In genomic region chr15:74843445-74843828, GRCh38 we compare ENCODE assay signal across 9 cellular contexts. TPM values are rescaled to one million over a fixed set of nuclear protein-coding genes. Genes with fewer than 3 reads are reported as not detected.
DNase-seq lines count a peak whose midpoint lies in the region; ATAC-seq and TF ChIP-seq lines count a peak whose summit lies in the region.
"Had no signal": no experiment of that assay in that cellular context is flagged by ENCODE, and none has a peak within 500 bp of the region (broad histone marks: within the 10 kb centered on the region; RNA-seq: fewer than 3 reads in every experiment).

No MANE protein-coding gene starts in this region.

- peak overlapping the region; percentile 90 for H3K27ac Mint-ChIP-seq in activated CD4-positive, alpha-beta T cell treated with anti-CD3 and anti-CD28 coated beads for 36 hours

- H3K9me3 ChIP-seq in ascending aorta (no peaks in the 10 kb centered on the region), liver (ENCODE audit: control insufficient read depth in 4 of 4, low read length in 3 of 4) (no peaks in the 10 kb centered on the region), thymus (ENCODE audit: control insufficient read depth) (no peaks in the 10 kb centered on the region)

- peak overlapping the region; percentile 74 to 78 for H3K27ac ChIP-seq in ascending aorta
- H3K27ac ChIP-seq in liver (ENCODE audit: low read depth in 1 of 2, low read length in 2 of 2), result peak overlapping the region; percentile 66 to 78
- peak overlapping the region; percentile 74 for H3K27ac ChIP-seq in thymus (ENCODE audit: low read depth)

- peaks cover 22% of the 10 kb centered on the region for H3K36me3 Mint-ChIP-seq in activated CD4-positive, alpha-beta T cell treated with anti-CD3 and anti-CD28 coated beads for 36 hours (ENCODE audit: low read depth)

- DNase-seq in activated CD4-positive, alpha-beta T cell treated with anti-CD3 and anti-CD28 coated beads for 36 hours, result no peak
- DNase-seq in activated CD4-positive, alpha-beta T cell treated with anti-CD3 and anti-CD28 coated beads, Interleukin-2, amount 50 U/mL, for 48 hours, result no peak
- DNase-seq in ascending aorta (ENCODE audit: low spot score in 2 of 2) (no peak), GM20000 (ENCODE audit: low spot score) (no peak)
- no peak for DNase-seq in stimulated activated CD4-positive, alpha-beta T cell treated with anti-CD3 and anti-CD28 coated beads, Interleukin-4, amount 100 ng/mL, for 1 hour

- H3K9me3 Mint-ChIP-seq in activated CD4-positive, alpha-beta T cell treated with anti-CD3 and anti-CD28 coated beads for 36 hours (ENCODE audit: low read depth), result no peaks in the 10 kb centered on the region

- no peaks in the 10 kb centered on the region for H3K27me3 Mint-ChIP-seq in activated CD4-positive, alpha-beta T cell treated with anti-CD3 and anti-CD28 coated beads for 36 hours

- H3K4me3 Mint-ChIP-seq in activated CD4-positive, alpha-beta T cell treated with anti-CD3 and anti-CD28 coated beads for 36 hours, result peak overlapping the region; percentile 90

- POLR2A ChIA-PET in activated CD4-positive, alpha-beta T cell treated with anti-CD3 and anti-CD28 coated beads for 36 hours (lab: Charles Lee), result no interaction called here

- TF ChIP-seq RAD21 in liver (IDR thresholded peaks at IDR 0.05), result no peak

- peaks cover 4 to 7% of the 10 kb centered on the region in 2 donors for H3K4me1 ChIP-seq in ascending aorta
- peaks cover 5 to 24% (median 13%) of the 10 kb centered on the region in 4 donors for H3K4me1 ChIP-seq in liver (ENCODE audit: control insufficient read depth in 4 of 4, insufficient read depth in 4 of 4, low read length in 3 of 4)
- H3K4me1 ChIP-seq in thymus (ENCODE audit: control insufficient read depth, insufficient read depth, low read length), result peaks cover 7% of the 10 kb centered on the region

- H3K4me3 ChIP-seq in ascending aorta (peak overlapping the region; percentile 70 to 95), liver (ENCODE audit: low read depth in 1 of 3, low read length in 3 of 3) (peak overlapping the region in 2 of 3 donors; percentile 19 to 74), thymus (ENCODE audit: low read length) (peak overlapping the region; percentile 87)

- H3K4me1 Mint-ChIP-seq in activated CD4-positive, alpha-beta T cell treated with anti-CD3 and anti-CD28 coated beads for 36 hours, result peaks cover 45% of the 10 kb centered on the region

- ATAC-seq in activated CD4-positive, alpha-beta T cell treated with anti-CD3 and anti-CD28 coated beads for 36 hours, result no peak
- no peak for ATAC-seq in HG03097 (IDR thresholded peaks at IDR 0.05; ENCODE audit: low FRiP score, unreplicated experiment)

- CTCF ChIA-PET in activated CD4-positive, alpha-beta T cell treated with anti-CD3 and anti-CD28 coated beads for 36 hours (lab: Charles Lee), result interaction anchor here (0.6 to 2.3 kb wide), 9 partner anchors 27 to 152 kb away, joined by 3 to 15 read pairs (median 5); partner anchors contain the start of gene SCAMP5

- H3K36me3 ChIP-seq in ascending aorta, result peaks cover 21 to 29% of the 10 kb centered on the region in 2 donors
- peaks cover 5 to 21% (median 7%) of the 10 kb centered on the region in 4 donors for H3K36me3 ChIP-seq in liver (ENCODE audit: control insufficient read depth in 4 of 4, insufficient read depth in 3 of 4, low read depth in 1 of 4, low read length in 3 of 4)
- H3K36me3 ChIP-seq in thymus (ENCODE audit: control insufficient read depth, insufficient read depth), result peaks cover 28% of the 10 kb centered on the region

- H3K9ac ChIP-seq in liver (ENCODE audit: low read depth in 1 of 2, low read length in 2 of 2), result peak overlapping the region; percentile 19 to 39

- TF ChIP-seq CTCF in ascending aorta (IDR thresholded peaks at IDR 0.05), result no peak
- no peak for TF ChIP-seq CTCF in liver (IDR thresholded peaks at IDR 0.05; ENCODE audit: low read depth, low read length, missing input control)
- TF ChIP-seq CTCF in GM20000 (IDR thresholded peaks at IDR 0.05; ENCODE audit: extremely low read depth, missing control alignments), result no peak

- intact Hi-C loops in activated CD4-positive, alpha-beta T cell treated with anti-CD3 and anti-CD28 coated beads for 36 hours (cut with DNase I, micrococcal nuclease), result loop anchor here (1.0 to 5.0 kb wide), 19 partner anchors 27 to 607 kb away; partner anchors contain the start of genes COX5A (in 2 of the 2), CLK3 (in 1 of the 2), EDC3 (in 1 of the 2) and FAM219B (in 1 of the 2)
- intact Hi-C loops in ascending aorta (cut with DNase I), result loop anchor here (1.0 to 5.0 kb wide), 4 partner anchors 29 to 109 kb away; partner anchors contain the start of genes COX5A, FAM219B and SCAMP2

- 33% methylated on average over 18 of the region's 18 CpGs for WGBS in liver
- WGBS in thymus, result 29% methylated on average over 18 of the region's 18 CpGs

- H3K27me3 ChIP-seq in ascending aorta (no peaks in the 10 kb centered on the region), liver (ENCODE audit: control insufficient read depth in 4 of 4, insufficient read depth in 4 of 4, low read length in 3 of 4) (no peaks in the 10 kb centered on the region), thymus (ENCODE audit: control insufficient read depth, insufficient read depth) (no peaks in the 10 kb centered on the region)

TF ChIP-seq in liver, 16 proteins besides CTCF, POLR2A, EP300 and RAD21:
- no peak for TF ChIP-seq MAX (IDR thresholded peaks at IDR 0.05)
- no peak for TF ChIP-seq SP1 (IDR thresholded peaks at IDR 0.05)
- TF ChIP-seq HNF4A (conservative IDR thresholded peaks at IDR 0.05), result no peak
- TF ChIP-seq FOXA2 (IDR thresholded peaks at IDR 0.05), result no peak
- TF ChIP-seq JUND (IDR thresholded peaks at IDR 0.05), result no peak
- TF ChIP-seq FOXA1 (IDR thresholded peaks at IDR 0.05), result no peak
- no peak for TF ChIP-seq REST (IDR thresholded peaks at IDR 0.05)
- no peak for TF ChIP-seq YY1 (IDR thresholded peaks at IDR 0.05)
- TF ChIP-seq RXRA (IDR thresholded peaks at IDR 0.05), result no peak
- no peak for TF ChIP-seq TAF1 (conservative IDR thresholded peaks at IDR 0.05)

RNA-seq across cellular contexts. Expression of gene ULK3, which starts 0.5 kb away (rescaled TPM):
- total RNA-seq in activated CD4-positive, alpha-beta T cell treated with anti-CD3 and anti-CD28 coated beads for 36 hours, result 10 to 100 TPM; 40.3 to 45.2 TPM
- total RNA-seq in ascending aorta (54.0 TPM), liver (10 to 100 TPM; 15.4 to 35.5 TPM)
- polyA plus RNA-seq in liver (10 to 100 TPM; 13.1 to 27.5 TPM), thymus (59.4 TPM)

RNA-seq across cellular contexts. Expression of gene CPLX3, which starts 17.0 kb away (rescaled TPM):
- total RNA-seq in activated CD4-positive, alpha-beta T cell treated with anti-CD3 and anti-CD28 coated beads for 36 hours, result under 1 TPM in 1 of 2 experiments, not detected in 1; 0.11 TPM
- not detected for total RNA-seq in ascending aorta
- not detected for total RNA-seq in liver
- polyA plus RNA-seq in liver, result not detected
- polyA plus RNA-seq in thymus, result 1.1 TPM
- polyA plus RNA-seq: adipose tissue had no signal

RNA-seq across cellular contexts. Expression of gene SCAMP2, which starts 29.7 kb away (rescaled TPM):
- total RNA-seq in activated CD4-positive, alpha-beta T cell treated with anti-CD3 and anti-CD28 coated beads for 36 hours, result 10 to 100 TPM; 61.6 to 83.4 TPM
- total RNA-seq in ascending aorta (90.8 TPM), liver (10 to 100 TPM; 21.7 to 23.3 TPM)
- polyA plus RNA-seq in liver (10 to 100 TPM; 34.8 to 42.5 TPM), thymus (35.2 TPM)

RNA-seq across cellular contexts. Expression of gene LMAN1L, which starts 30.8 kb away (rescaled TPM):
- under 1 TPM in 1 of 2 experiments, not detected in 1; 0.25 TPM for total RNA-seq in activated CD4-positive, alpha-beta T cell treated with anti-CD3 and anti-CD28 coated beads for 36 hours
- not detected for total RNA-seq in ascending aorta
- total RNA-seq in liver, result under 1 TPM in 1 of 2 donors, not detected in 1; 0.08 TPM
- polyA plus RNA-seq in liver, result not detected
- polyA plus RNA-seq in thymus, result 0.41 TPM

RNA-seq across cellular contexts. Expression of gene MPI, which starts 46.4 kb away (rescaled TPM):
- 10 to 100 TPM; 75.7 to 93.3 TPM for total RNA-seq in activated CD4-positive, alpha-beta T cell treated with anti-CD3 and anti-CD28 coated beads for 36 hours
- total RNA-seq in ascending aorta, result 118 TPM
- total RNA-seq in liver, result 10 to 100 TPM; 16.1 to 37.7 TPM
- 10 to 100 TPM; 26.1 to 38.4 TPM for polyA plus RNA-seq in liver
- polyA plus RNA-seq in thymus, result 22.2 TPM
